ENCODE assay signal across 8 cellular contexts in the genomic region with DNA sequence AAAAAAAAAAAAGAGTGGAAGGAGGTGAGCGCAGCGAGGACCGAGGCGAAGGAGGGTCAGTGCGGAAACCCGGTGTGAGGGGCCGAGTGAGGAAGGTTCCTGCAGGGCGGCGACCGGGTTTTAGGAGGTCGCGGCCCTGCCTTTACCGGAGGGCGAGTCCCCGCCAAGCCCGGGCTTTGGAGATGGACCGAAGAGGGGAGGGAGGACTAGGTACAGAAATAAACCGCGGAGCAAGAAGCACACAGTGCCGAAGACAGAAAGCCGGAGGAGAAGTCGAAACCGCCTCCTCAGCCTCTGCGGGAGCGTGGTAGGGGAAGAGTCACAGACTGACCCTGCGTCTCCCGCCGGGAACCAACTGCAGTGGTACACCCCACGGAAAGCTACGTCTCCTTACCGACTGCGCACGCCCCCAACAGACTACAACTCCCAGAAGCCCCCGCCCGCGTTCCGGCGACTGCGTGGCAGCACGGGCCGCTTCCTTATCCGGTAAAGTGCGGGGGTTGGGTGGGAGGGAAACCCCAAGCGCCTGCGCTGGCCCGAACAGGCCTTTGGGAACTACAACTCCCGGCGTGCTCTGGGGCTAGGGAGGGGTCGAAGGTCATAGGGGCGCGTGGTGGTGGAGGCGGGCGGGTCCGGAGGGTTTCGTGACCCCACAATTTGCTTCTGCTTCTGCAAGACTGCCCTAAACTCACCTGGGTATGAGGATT. TPM values are rescaled to one million over a fixed set of nuclear protein-coding genes. Genes with fewer than 3 reads are reported as not detected.
A peak's percentile ranks its signal among the peaks of the same experiment; 100 is the strongest.
DNase-seq lines count a peak whose midpoint lies in the region; ATAC-seq and TF ChIP-seq lines count a peak whose summit lies in the region.

A gene (minus strand): TSS at position 365 of the 707 bp plus-strand sequence. CDS start 380 bp downstream, outside the sequence.

- TF ChIP-seq CTCF in GM13976 (IDR thresholded peaks at IDR 0.05; ENCODE audit: borderline replicate concordance, control extremely low read depth, extremely low read depth, insufficient read depth, missing control alignments), result no peak
- no peak for TF ChIP-seq CTCF in heart left ventricle (IDR thresholded peaks at IDR 0.05)
- TF ChIP-seq CTCF in tibial nerve (IDR thresholded peaks at IDR 0.05), result no peak

- H3K27ac ChIP-seq in heart left ventricle (peak within 1 kb of the TSS in 11 of 12 donors; percentile 46 to 85 (median 81)), trophoblast cell (ENCODE audit: low read depth, low read length) (peak within 1 kb of the TSS; percentile 71), tibial nerve (peak within 1 kb of the TSS; percentile 43 to 88 (median 68))

- ATAC-seq in HG02852 (IDR thresholded peaks at IDR 0.05; ENCODE audit: unreplicated experiment) (peak; percentile 97), heart left ventricle (peak; percentile 99 to 100 (median 100))

- H2AK5ac ChIP-seq in trophoblast cell (ENCODE audit: low read length), result no peak within 1 kb of the TSS

- WGBS in heart left ventricle, 4 donors, result 0 to 1% (median 0%) methylated on average over 36 to 55 of the region's 55 CpGs
- WGBS in trophoblast cell (ENCODE audit: extremely low coverage, insufficient coverage, insufficient read length), result no CpG with 5 or more reads among the region's 55 CpGs
- WGBS in tibial nerve, 2 donors, result 0 to 1% methylated on average over 46 to 51 of the region's 55 CpGs

- peak within 1 kb of the TSS; percentile 88 for H4K91ac ChIP-seq in trophoblast cell (ENCODE audit: low read depth, low read length)

- peak within 1 kb of the TSS; percentile 91 for H4K8ac ChIP-seq in trophoblast cell (ENCODE audit: low read depth, low read length)

- H3K9ac ChIP-seq in adipocyte (ENCODE audit: low read length), result peak within 1 kb of the TSS; percentile 94
- H3K9ac ChIP-seq in trophoblast cell (ENCODE audit: low read length), result peak within 1 kb of the TSS; percentile 89

- peak within 1 kb of the TSS; percentile 40 for H2BK120ac ChIP-seq in trophoblast cell (ENCODE audit: insufficient read depth, low read length, poor library complexity)

- peak in 1 of 2 donors; percentile 87 for TF ChIP-seq POLR2A in heart left ventricle (IDR thresholded peaks at IDR 0.05)
- peak; percentile 57 to 71 for TF ChIP-seq POLR2A in tibial nerve (IDR thresholded peaks at IDR 0.05)

- H4K12ac ChIP-seq in trophoblast cell (ENCODE audit: low read depth, low read length), result peak within 1 kb of the TSS; percentile 97

- H3K4ac ChIP-seq in trophoblast cell (ENCODE audit: low read depth, low read length), result peak within 1 kb of the TSS; percentile 82

- peaks cover 6% of the 10 kb centered on the region for H3K9me3 ChIP-seq in adipocyte (ENCODE audit: control insufficient read depth, low read length)
- peaks cover 0 to 9% (median 0%) of the 10 kb centered on the region in 12 donors for H3K9me3 ChIP-seq in heart left ventricle
- no peaks in the 10 kb centered on the region for H3K9me3 ChIP-seq in trophoblast cell (ENCODE audit: insufficient read depth, low read depth, low read length)
- peaks cover 0 to 9% (median 0%) of the 10 kb centered on the region in 4 donors for H3K9me3 ChIP-seq in tibial nerve

- peak within 1 kb of the TSS; percentile 89 for H3K4me2 ChIP-seq in trophoblast cell (ENCODE audit: low read length)

- intact Hi-C loops in heart left ventricle (cut with DNase I), result loop anchor here in 4 of 10 donors (5.0 to 10.0 kb wide), 3 partner anchors 62 to 430 kb away; a partner anchor contains a TSS

- peak within 1 kb of the TSS; percentile 71 for H3K14ac ChIP-seq in trophoblast cell (ENCODE audit: low read length)

- no peaks in the 10 kb centered on the region for H3K27me3 ChIP-seq in adipocyte (replicated peaks; ENCODE audit: control insufficient read depth, insufficient read depth, low read length)
- H3K27me3 ChIP-seq in heart left ventricle, result no peaks in the 10 kb centered on the region
- no peaks in the 10 kb centered on the region for H3K27me3 ChIP-seq in trophoblast cell (ENCODE audit: insufficient read depth, low read length)
- no peaks in the 10 kb centered on the region for H3K27me3 ChIP-seq in tibial nerve

- TF ChIP-seq EP300 in tibial nerve (IDR thresholded peaks at IDR 0.05), result peak; percentile 64 to 89

- peak within 1 kb of the TSS; percentile 96 for H3K4me3 ChIP-seq in adipocyte (ENCODE audit: low read length)
- H3K4me3 ChIP-seq in heart left ventricle, result peak within 1 kb of the TSS; percentile 43 to 96 (median 88)
- peak within 1 kb of the TSS; percentile 95 for H3K4me3 ChIP-seq in trophoblast cell (ENCODE audit: low read depth, low read length)
- H3K4me3 ChIP-seq in tibial nerve, result peak within 1 kb of the TSS; percentile 71 to 88 (median 83)

- peak within 1 kb of the TSS; percentile 60 for H3K18ac ChIP-seq in trophoblast cell (ENCODE audit: low read length)

- DNase-seq in GM13976 (ENCODE audit: low spot score), result peak; percentile 96
- DNase-seq in NCI-H1436 treated with DMSO at 0.1 percent for 48 hours (lab: John Stamatoyannopoulos, UW), result peak; percentile 77
- peak; percentile 93 for DNase-seq in T follicular helper cell (ENCODE audit: low read depth)
- DNase-seq in adipocyte (ENCODE audit: low read depth), result peak; percentile 99
- peak; percentile 97 to 99 (median 99) for DNase-seq in heart left ventricle
- DNase-seq in trophoblast cell, result peak; percentile 96 to 97
- DNase-seq in tibial nerve (ENCODE audit: low spot score in 2 of 2), result peak; percentile 94 to 95

- in situ Hi-C loops in GM13976 (cut with MboI; ENCODE audit: low sequenced_read_pairs, unreplicated experiment), result no loop called here

- H3K4me1 ChIP-seq in adipocyte (ENCODE audit: control insufficient read depth, insufficient read depth, low read length) (peaks cover 4% of the 10 kb centered on the region), heart left ventricle (peaks cover 0 to 26% (median 12%) of the 10 kb centered on the region in 12 donors), trophoblast cell (ENCODE audit: control insufficient read depth in 1 of 2, insufficient read depth in 2 of 2, low read length in 2 of 2) (no peaks in the 10 kb centered on the region), tibial nerve (peaks cover 0 to 22% (median 0%) of the 10 kb centered on the region in 4 donors)

- H2BK5ac ChIP-seq in trophoblast cell (ENCODE audit: low read depth, low read length, poor library complexity), result peak within 1 kb of the TSS; percentile 77

- H2BK12ac ChIP-seq in trophoblast cell (ENCODE audit: low read length), result no peak within 1 kb of the TSS

- peak within 1 kb of the TSS; percentile 89 for H2AFZ ChIP-seq in trophoblast cell (ENCODE audit: insufficient read depth, low read length, poor library complexity)

- H3K79me2 ChIP-seq in trophoblast cell (ENCODE audit: control insufficient read depth, insufficient read depth, low read length, poor library complexity), result peaks cover 7% of the 10 kb centered on the region

- no peak within 1 kb of the TSS for H3K23ac ChIP-seq in trophoblast cell (ENCODE audit: low read length)

- H3K36me3 ChIP-seq in adipocyte (ENCODE audit: control insufficient read depth, insufficient read depth, low read length, severe bottlenecking) (peaks cover 5% of the 10 kb centered on the region), heart left ventricle (peaks cover 0 to 27% (median 14%) of the 10 kb centered on the region in 9 donors), trophoblast cell (ENCODE audit: control insufficient read depth in 1 of 2, insufficient read depth in 2 of 2, low read length in 2 of 2) (peaks cover 2 to 3% of the 10 kb centered on the region in 2 experiments), tibial nerve (peaks cover 0 to 15% (median 0%) of the 10 kb centered on the region in 3 donors)

- H3K79me1 ChIP-seq in trophoblast cell (ENCODE audit: low read length), result peaks cover 9% of the 10 kb centered on the region

RNA-seq across cellular contexts. Expression of the gene that starts here (rescaled TPM):
- total RNA-seq in heart left ventricle (1 to 10 TPM; 4.0 to 7.3 (median 5.4) TPM), tibial nerve (10 to 100 TPM; 12.2 to 18.0 (median 15.6) TPM)
- 1 to 10 TPM; 2.8 to 3.0 TPM for polyA plus RNA-seq in heart left ventricle
- polyA plus RNA-seq in trophoblast cell (2013), result 14.4 and 16.3 TPM in 2 replicates

Comparison
In these comparisons a context has a peak if more than half of its experiments do, and no peak if none do; other contexts are left out.
1. Peak in every context shown above with its lines: DNase-seq, ATAC-seq, H3K4me3 ChIP-seq and H3K27ac ChIP-seq.